36 cellular contexts compared by ENCODE assay signal in genomic region chr5:38212307-38212706, GRCh38. TPM values are rescaled to one million over a fixed set of nuclear protein-coding genes. Genes with fewer than 3 reads are reported as not detected.
"Had no signal": no experiment of that assay in that cellular context is flagged by ENCODE, and none has a peak within 500 bp of the region (broad histone marks: within the 10 kb centered on the region; RNA-seq: fewer than 3 reads in every experiment).

No MANE protein-coding gene starts in this region.

- DNase-seq: Karpas-422, Kasumi-1, MG63, MM.1S, MV-4-11, NCI-H1048, NCI-H1092, NCI-H1092 treated with DMSO at 0.1 percent for 48 hours, NCI-H1105, NCI-H1105 treated with DMSO at 0.1 percent for 48 hours, NCI-H1417, NCI-H1417 treated with DMSO at 0.1 percent for 48 hours, NCI-H1436, NCI-H1436 treated with DMSO at 0.1 percent for 48 hours, NCI-H146, NCI-H1694, NCI-H1694 treated with DMSO at 0.1 percent for 48 hours, NCI-H187, NCI-H187 treated with DMSO at 0.1 percent for 48 hours, NCI-H1930, NCI-H2029, NCI-H2029 treated with DMSO at 0.1 percent for 48 hours, NCI-H2081, NCI-H2081 treated with DMSO at 0.1 percent for 48 hours, NCI-H2107, NCI-H2171, NCI-H2171 treated with DMSO at 0.1 percent for 48 hours, NCI-H2227 treated with DMSO at 0.1 percent for 48 hours, NCI-H226, NCI-H345, NCI-H446, NCI-H446 treated with DMSO at 0.1 percent for 48 hours, NCI-H510A, NCI-H510A treated with DMSO at 0.1 percent for 48 hours, NCI-H524 had no signal

- H3K9me3 ChIP-seq: MG63 had no signal

- H3K36me3 ChIP-seq: MG63 had no signal

- H3K4me3 ChIP-seq: MG63 had no signal

RNA-seq across cellular contexts. Expression of gene EGFLAM, which starts 46.1 kb away (rescaled TPM):
- total RNA-seq: M059J had no signal
